Comparison of ENCODE assay signal across 8 cellular contexts in the genomic region with DNA sequence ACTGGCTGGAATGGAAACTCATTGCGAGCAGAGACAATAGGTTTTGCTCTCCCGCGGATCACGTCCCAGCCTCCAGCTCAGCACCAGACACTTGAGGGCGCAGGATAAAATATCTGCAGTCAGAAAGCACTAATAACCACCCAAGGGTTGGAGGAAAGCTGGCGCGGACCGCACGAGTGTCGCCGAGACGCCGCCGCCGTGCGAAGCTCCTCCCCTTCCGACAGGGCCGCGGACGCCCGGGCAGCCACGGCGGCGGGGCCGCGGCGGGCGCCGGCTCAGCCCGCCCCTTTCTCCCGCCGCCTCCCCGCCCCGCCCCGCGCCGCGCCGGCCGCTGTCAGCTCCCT. TPM values are rescaled to one million over a fixed set of nuclear protein-coding genes. Genes with fewer than 3 reads are reported as not detected.
DNase-seq lines count a peak whose midpoint lies in the region; ATAC-seq and TF ChIP-seq lines count a peak whose summit lies in the region.

TSS of gene CMPK1 (plus strand) at position 213 of the 344 bp plus-strand sequence. CDS start 156 bp downstream, outside the sequence.

- peaks cover 7% of the 10 kb centered on the region; the same call in 1 of the 2 replicates for H4K20me1 ChIP-seq in PC-3 (ENCODE audit: low read length)

- POLR2A ChIA-PET in PC-3 (lab: Charles Lee; ENCODE audit: unreplicated experiment): interaction anchor here (0.8 to 1.1 kb wide), 2 partner anchors 20 to 104 kb away, joined by 6 to 8 read pairs; partner anchors contain the start of genes FOXD2 and STIL

- H3K27me3 ChIP-seq in PC-3 (ENCODE audit: low read length) (no peaks in the 10 kb centered on the region), muscle layer of duodenum (ENCODE audit: low read depth, low read length) (no peaks in the 10 kb centered on the region)

- peak within 1 kb of the TSS in 2 of 4 donors; percentile 95 to 98 for H3K4me3 Mint-ChIP-seq in IgD-negative memory B cell

- H3K4me1 ChIP-seq in PC-3 (ENCODE audit: insufficient read depth, low read length): peaks cover 11% of the 10 kb centered on the region
- peaks cover 5 to 12% of the 10 kb centered on the region in 2 donors for H3K4me1 ChIP-seq in muscle layer of duodenum (ENCODE audit: control insufficient read depth in 1 of 2, insufficient read depth in 2 of 2, low read length in 2 of 2)

- H3K9ac ChIP-seq in PC-3 (ENCODE audit: low read length): peak within 1 kb of the TSS; percentile 83

- H3K27me3 Mint-ChIP-seq in IgD-negative memory B cell: no peaks in the 10 kb centered on the region

- peak within 1 kb of the TSS; percentile 86 to 93 (median 88) for H3K27ac Mint-ChIP-seq in IgD-negative memory B cell

- H3K4me3 ChIP-seq in PC-3 (ENCODE audit: low read length) (peak within 1 kb of the TSS; percentile 90), muscle layer of duodenum (ENCODE audit: low read depth in 1 of 2, low read length in 2 of 2) (peak within 1 kb of the TSS; percentile 79 to 86)

- no TSS peak for BruUV-seq in PC-3 (replicated peaks; lab: Mats Ljungman, UMichigan)

- peaks cover 3% of the 10 kb centered on the region for H3K36me3 Mint-ChIP-seq in IgD-negative memory B cell

- no peaks in the 10 kb centered on the region for H3K36me3 ChIP-seq in PC-3 (ENCODE audit: low read depth, low read length)
- peaks cover 0 to 4% of the 10 kb centered on the region in 2 donors for H3K36me3 ChIP-seq in muscle layer of duodenum (ENCODE audit: control insufficient read depth in 1 of 2, insufficient read depth in 2 of 2, low read length in 2 of 2)

- H3K4me1 Mint-ChIP-seq in IgD-negative memory B cell: peaks cover 11 to 14% (median 14%) of the 10 kb centered on the region in 3 donors

- ATAC-seq in GM21619 (IDR thresholded peaks at IDR 0.05; ENCODE audit: unreplicated experiment): peak; percentile 71
- ATAC-seq in PC-3: peak; percentile 81
- peak; percentile 86 for ATAC-seq in esophagus mucosa

- intact Hi-C loops in PC-3 (cut with micrococcal nuclease): loop anchor here (1.0 kb wide), 1 partner anchor 19 kb away; the partner anchor contains the start of gene STIL

- DNase-seq in DMS53 (lab: John Stamatoyannopoulos, UW) (peak; percentile 97), PC-3 (peak; percentile 81)
- DNase-seq in activated T-cell treated with anti-CD3 and anti-CD28 coated beads, Interleukin-2, amount 50 U/mL, for 1 hour: peak; percentile 81
- DNase-seq in stimulated activated CD8-positive, alpha-beta memory T cell treated with anti-CD3 and anti-CD28 coated beads, Interleukin-7, amount 100 ng/mL, for 4 hours (ENCODE audit: low read depth in 2 of 2): peak; percentile 65 to 78

- H2AFZ ChIP-seq in PC-3 (ENCODE audit: low read length): peak within 1 kb of the TSS; percentile 91

- H3K9me2 ChIP-seq in PC-3 (replicated peaks; ENCODE audit: low read length): no peaks in the 10 kb centered on the region

- CTCF ChIA-PET in PC-3 (lab: Charles Lee): interaction anchor here (0.6 to 1.9 kb wide), 4 partner anchors 10 to 392 kb away, joined by 3 to 11 read pairs (median 5); partner anchors contain the start of genes FOXD2 and STIL

- H3K79me2 ChIP-seq in PC-3 (ENCODE audit: low read length): peaks cover 43% of the 10 kb centered on the region

- peak; percentile 32; the same call in 1 of the 2 replicates for TF ChIP-seq CTCF in PC-3 (conservative IDR thresholded peaks at IDR 0.05; ENCODE audit: low read depth, low read length)

- peak within 1 kb of the TSS; percentile 93 for H3K4me2 ChIP-seq in PC-3 (ENCODE audit: low read length)

- no peaks in the 10 kb centered on the region for H3K9me3 Mint-ChIP-seq in IgD-negative memory B cell

- peak within 1 kb of the TSS; percentile 57 for H3K27ac ChIP-seq in PC-3 (ENCODE audit: low read length)
- peak within 1 kb of the TSS; percentile 98 for H3K27ac ChIP-seq in muscle layer of duodenum (ENCODE audit: low read length)

- H3K9me3 ChIP-seq in PC-3 (ENCODE audit: low read length): no peaks in the 10 kb centered on the region
- H3K9me3 ChIP-seq in muscle layer of duodenum (ENCODE audit: control insufficient read depth in 1 of 2, low read length in 2 of 2): no peaks in the 10 kb centered on the region

- no peaks in the 10 kb centered on the region for H3F3A ChIP-seq in PC-3 (ENCODE audit: low read length, unreplicated experiment)

RNA-seq across cellular contexts. Expression of gene CMPK1, which starts in this region (rescaled TPM):
- 119 TPM for polyA plus RNA-seq in IgD-negative memory B cell
- total RNA-seq in PC-3 (2014; rRNA removed): 80.0 and 86.2 TPM in 2 replicates
- 122 TPM for total RNA-seq in esophagus mucosa

Comparison
In these comparisons a context has a peak if more than half of its experiments do, and no peak if none do; other contexts are left out.
1. Peak in every context shown above with its lines: DNase-seq, ATAC-seq, H3K4me3 ChIP-seq and H3K27ac ChIP-seq.